In genomic region chr6:26033132-26033941, GRCh38 we compare ENCODE assay signal across 1 cellular context.
TF ChIP-seq lines count a peak whose summit lies in the region.

No MANE protein-coding gene starts in this region.

TF ChIP-seq in K562, 482 proteins besides CTCF, POLR2A, EP300 and RAD21 (continued from another document and continues in another):
- TF ChIP-seq ZBTB11 (CRISPR knock-in tag; IDR thresholded peaks at IDR 0.05) = no peak; a peak in 1 of 6 replicates
- no peak for TF ChIP-seq ZC3H8 (IDR thresholded peaks at IDR 0.05)
- no peak for TF ChIP-seq TRIM24 (IDR thresholded peaks at IDR 0.05)
- no peak for TF ChIP-seq ZNF695 (CRISPR knock-in tag; IDR thresholded peaks at IDR 0.05)
- no peak for TF ChIP-seq ZNF449 (CRISPR knock-in tag; IDR thresholded peaks at IDR 0.05)
- TF ChIP-seq NFYB (IDR thresholded peaks at IDR 0.05; ENCODE audit: extremely low read depth, insufficient read length) = peak; percentile 61
- no peak for TF ChIP-seq MIER1 (IDR thresholded peaks at IDR 0.05; ENCODE audit: low read depth)
- 0 out of 2 replicates have a peak, but pooled peaks have one; percentile 8 for TF ChIP-seq SOX6 (IDR thresholded peaks at IDR 0.05)
- TF ChIP-seq KAT2B (IDR thresholded peaks at IDR 0.05; ENCODE audit: low read depth, low read length) = no peak
- TF ChIP-seq RBM17 (IDR thresholded peaks at IDR 0.05; ENCODE audit: borderline replicate concordance, low read depth, low read length) = no peak
- TF ChIP-seq, protein P1, sequence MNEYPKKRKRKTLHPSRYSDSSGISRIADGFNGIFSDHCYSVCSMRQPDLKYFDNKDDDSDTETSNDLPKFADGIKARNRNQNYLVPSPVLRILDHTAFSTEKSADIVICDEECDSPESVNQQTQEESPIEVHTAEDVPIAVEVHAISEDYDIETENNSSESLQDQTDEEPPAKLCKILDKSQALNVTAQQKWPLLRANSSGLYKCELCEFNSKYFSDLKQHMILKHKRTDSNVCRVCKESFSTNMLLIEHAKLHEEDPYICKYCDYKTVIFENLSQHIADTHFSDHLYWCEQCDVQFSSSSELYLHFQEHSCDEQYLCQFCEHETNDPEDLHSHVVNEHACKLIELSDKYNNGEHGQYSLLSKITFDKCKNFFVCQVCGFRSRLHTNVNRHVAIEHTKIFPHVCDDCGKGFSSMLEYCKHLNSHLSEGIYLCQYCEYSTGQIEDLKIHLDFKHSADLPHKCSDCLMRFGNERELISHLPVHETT (CRISPR knock-in tag; conservative IDR thresholded peaks at IDR 0.05 in 1 of 2, IDR thresholded peaks at IDR 0.05 in 1 of 2) = no peak
- TF ChIP-seq POLR2AphosphoS5 (IDR thresholded peaks at IDR 0.05; ENCODE audit: control insufficient read depth, insufficient read depth, low read depth, low read length) = peak; percentile 91
- no peak for TF ChIP-seq ZNF134 (CRISPR knock-in tag; conservative IDR thresholded peaks at IDR 0.05)
- peak; percentile 98; the same call in 1 of the 2 replicates for TF ChIP-seq ZC3H4 (CRISPR knock-in tag; IDR thresholded peaks at IDR 0.05; ENCODE audit: borderline replicate concordance)
- peak; percentile 55 for TF ChIP-seq ZNF395 (CRISPR knock-in tag; IDR thresholded peaks at IDR 0.05)
- peak; percentile 77; the same call in 1 of the 2 replicates for TF ChIP-seq FOSL1 (tag; conservative IDR thresholded peaks at IDR 0.05)
- no peak for TF ChIP-seq MCM3 (IDR thresholded peaks at IDR 0.05)
- TF ChIP-seq ZNF217 (CRISPR knock-in tag; IDR thresholded peaks at IDR 0.05) = no peak
- no peak for TF ChIP-seq ZNF354B (CRISPR knock-in tag; IDR thresholded peaks at IDR 0.05)
- no peak for TF ChIP-seq ZNF589 (CRISPR knock-in tag; IDR thresholded peaks at IDR 0.05; ENCODE audit: low read depth)
- no peak; the same call in 1 of the 2 replicates for TF ChIP-seq CTBP1 (IDR thresholded peaks at IDR 0.05; ENCODE audit: borderline replicate concordance)
- TF ChIP-seq ZNF444 (CRISPR knock-in tag; IDR thresholded peaks at IDR 0.05) = 0 out of 2 replicates have a peak, but pooled peaks have one; percentile 51
- TF ChIP-seq RFX7 (CRISPR knock-in tag; IDR thresholded peaks at IDR 0.05) = no peak
- TF ChIP-seq, protein P2, sequence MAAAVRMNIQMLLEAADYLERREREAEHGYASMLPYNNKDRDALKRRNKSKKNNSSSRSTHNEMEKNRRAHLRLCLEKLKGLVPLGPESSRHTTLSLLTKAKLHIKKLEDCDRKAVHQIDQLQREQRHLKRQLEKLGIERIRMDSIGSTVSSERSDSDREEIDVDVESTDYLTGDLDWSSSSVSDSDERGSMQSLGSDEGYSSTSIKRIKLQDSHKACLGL (CRISPR knock-in tag; IDR thresholded peaks at IDR 0.05; ENCODE audit: borderline replicate concordance, poor library complexity, severe bottlenecking) = no peak
- peak; percentile 18; the same call in 1 of the 2 replicates for TF ChIP-seq SMARCA5 (IDR thresholded peaks at IDR 0.05)
- TF ChIP-seq ZBTB7A (IDR thresholded peaks at IDR 0.05; ENCODE audit: borderline replicate concordance, control insufficient read depth, low read depth, low read length) = no peak
- 0 out of 2 replicates have a peak, but pooled peaks have one; percentile 47 for TF ChIP-seq BACH1 (tag; IDR thresholded peaks at IDR 0.05)
- TF ChIP-seq FIP1L1 (IDR thresholded peaks at IDR 0.05; ENCODE audit: low read depth, low read length, poor library complexity, severe bottlenecking) = peak; percentile 97
- no peak for TF ChIP-seq KLF13 (tag; IDR thresholded peaks at IDR 0.05; ENCODE audit: borderline replicate concordance, low read depth)
- TF ChIP-seq MTF1 (CRISPR knock-in tag; IDR thresholded peaks at IDR 0.05; ENCODE audit: borderline replicate concordance) = 0 out of 2 replicates have a peak, but pooled peaks have one; percentile 67
- TF ChIP-seq HNRNPLL (IDR thresholded peaks at IDR 0.05; ENCODE audit: low read depth, low read length, poor library complexity, severe bottlenecking) = peak; percentile 93
- TF ChIP-seq, protein P3, sequence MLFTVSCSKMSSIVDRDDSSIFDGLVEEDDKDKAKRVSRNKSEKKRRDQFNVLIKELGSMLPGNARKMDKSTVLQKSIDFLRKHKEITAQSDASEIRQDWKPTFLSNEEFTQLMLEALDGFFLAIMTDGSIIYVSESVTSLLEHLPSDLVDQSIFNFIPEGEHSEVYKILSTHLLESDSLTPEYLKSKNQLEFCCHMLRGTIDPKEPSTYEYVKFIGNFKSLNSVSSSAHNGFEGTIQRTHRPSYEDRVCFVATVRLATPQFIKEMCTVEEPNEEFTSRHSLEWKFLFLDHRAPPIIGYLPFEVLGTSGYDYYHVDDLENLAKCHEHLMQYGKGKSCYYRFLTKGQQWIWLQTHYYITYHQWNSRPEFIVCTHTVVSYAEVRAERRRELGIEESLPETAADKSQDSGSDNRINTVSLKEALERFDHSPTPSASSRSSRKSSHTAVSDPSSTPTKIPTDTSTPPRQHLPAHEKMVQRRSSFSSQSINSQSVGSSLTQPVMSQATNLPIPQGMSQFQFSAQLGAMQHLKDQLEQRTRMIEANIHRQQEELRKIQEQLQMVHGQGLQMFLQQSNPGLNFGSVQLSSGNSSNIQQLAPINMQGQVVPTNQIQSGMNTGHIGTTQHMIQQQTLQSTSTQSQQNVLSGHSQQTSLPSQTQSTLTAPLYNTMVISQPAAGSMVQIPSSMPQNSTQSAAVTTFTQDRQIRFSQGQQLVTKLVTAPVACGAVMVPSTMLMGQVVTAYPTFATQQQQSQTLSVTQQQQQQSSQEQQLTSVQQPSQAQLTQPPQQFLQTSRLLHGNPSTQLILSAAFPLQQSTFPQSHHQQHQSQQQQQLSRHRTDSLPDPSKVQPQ (CRISPR knock-in tag; IDR thresholded peaks at IDR 0.05; ENCODE audit: borderline replicate concordance) = 0 out of 2 replicates have a peak, but pooled peaks have one; percentile 46
- TF ChIP-seq U2AF1 (optimal IDR thresholded peaks at IDR 0.05; ENCODE audit: low read depth, low read length) = no peak
- no peak for TF ChIP-seq RAD51 (IDR thresholded peaks at IDR 0.05; ENCODE audit: borderline replicate concordance, low read depth)
- no peak for TF ChIP-seq MBD1 (CRISPR knock-in tag; IDR thresholded peaks at IDR 0.05)
- no peak for TF ChIP-seq ZNF280A (IDR thresholded peaks at IDR 0.05; ENCODE audit: low read depth, partially characterized antibody)
- TF ChIP-seq FOXP1 (CRISPR knock-in tag; IDR thresholded peaks at IDR 0.05) = no peak; the same call in 1 of the 2 replicates
- TF ChIP-seq SRSF3 (IDR thresholded peaks at IDR 0.05; ENCODE audit: insufficient read depth, low read length) = no peak
- 0 out of 2 replicates have a peak, but pooled peaks have one; percentile 8 for TF ChIP-seq JUNB (CRISPR knock-in tag; conservative IDR thresholded peaks at IDR 0.05)
- TF ChIP-seq POLR3G (IDR thresholded peaks at IDR 0.05; ENCODE audit: extremely low read depth, insufficient read length, insufficient replicate concordance) = no peak
- TF ChIP-seq, protein P4, sequence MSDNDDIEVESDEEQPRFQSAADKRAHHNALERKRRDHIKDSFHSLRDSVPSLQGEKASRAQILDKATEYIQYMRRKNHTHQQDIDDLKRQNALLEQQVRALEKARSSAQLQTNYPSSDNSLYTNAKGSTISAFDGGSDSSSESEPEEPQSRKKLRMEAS (CRISPR knock-in tag; IDR thresholded peaks at IDR 0.05) = peak; percentile 61
- TF ChIP-seq XRCC5 (IDR thresholded peaks at IDR 0.05; ENCODE audit: low read depth, low read length) = peak; percentile 48; the same call in 1 of the 2 replicates
- peak; percentile 52 for TF ChIP-seq HMBOX1 (IDR thresholded peaks at IDR 0.05)
- no peak for TF ChIP-seq SRSF1 (IDR thresholded peaks at IDR 0.05; ENCODE audit: low read depth, low read length)
- TF ChIP-seq RHOXF2B (CRISPR knock-in tag; conservative IDR thresholded peaks at IDR 0.05) = no peak
- peak; percentile 28 to 33; a peak in 1 of 4 replicates for TF ChIP-seq FOXA3 (CRISPR knock-in tag; conservative IDR thresholded peaks at IDR 0.05 in 1 of 2, IDR thresholded peaks at IDR 0.05 in 1 of 2)
- 0 out of 2 replicates have a peak, but pooled peaks have one; percentile 23 for TF ChIP-seq NFXL1 (CRISPR knock-in tag; IDR thresholded peaks at IDR 0.05)
- no peak for TF ChIP-seq DIDO1 (tag; IDR thresholded peaks at IDR 0.05; ENCODE audit: low read depth)
- TF ChIP-seq YY1 (IDR thresholded peaks at IDR 0.05; ENCODE audit: borderline replicate concordance in 1 of 3, control insufficient read depth in 1 of 3, extremely low read depth in 1 of 3, insufficient read depth in 3 of 3, insufficient read length in 1 of 3, insufficient replicate concordance in 2 of 3, low read depth in 1 of 3, low read length in 2 of 3) = peak in 1 of 3 experiments; percentile 34
- peak; percentile 90 for TF ChIP-seq POLR2B (IDR thresholded peaks at IDR 0.05; ENCODE audit: low read depth, partially characterized antibody)
- no peak for TF ChIP-seq PURB (CRISPR knock-in tag; IDR thresholded peaks at IDR 0.05; ENCODE audit: low read depth)
